Comparison of ENCODE assay signal across 9 cellular contexts in genomic region chr6:20319520-20320357, GRCh38.
A peak's percentile ranks its signal among the peaks of the same experiment; 100 is the strongest.
DNase-seq lines count a peak whose midpoint lies in the region; ATAC-seq, FAIRE-seq and TF ChIP-seq lines count a peak whose summit lies in the region.
"Had no signal": no experiment of that assay in that cellular context is flagged by ENCODE, and none has a peak within 500 bp of the region (broad histone marks: within the 10 kb centered on the region; RNA-seq: fewer than 3 reads in every experiment).

No MANE protein-coding gene starts in this region.

- no peaks in the 10 kb centered on the region for H3K27me3 ChIP-seq in neutrophil
- no peaks in the 10 kb centered on the region for H3K27me3 ChIP-seq in H7 (ENCODE audit: control insufficient read depth, insufficient read depth, low read length)
- no peaks in the 10 kb centered on the region for H3K27me3 ChIP-seq in prostate gland (replicated peaks; ENCODE audit: insufficient read depth)

- H3K27me3 Mint-ChIP-seq in activated T-helper 2 cell treated with anti-CD3 and anti-CD28 coated beads, Interferon-gamma antibody, Interleukin-2, Interleukin-4, amounts not matched to agents 10 μg/mL and 5 μg/mL and 100 μg/mL, durations not matched to agents 14 hours and 24 hours and 36 hours (ENCODE audit: low read depth) = peaks cover 18% of the 10 kb centered on the region

- H3K9me3 Mint-ChIP-seq in activated T-helper 2 cell treated with anti-CD3 and anti-CD28 coated beads, Interferon-gamma antibody, Interleukin-2, Interleukin-4, amounts not matched to agents 10 μg/mL and 5 μg/mL and 100 μg/mL, durations not matched to agents 14 hours and 24 hours and 36 hours = peaks cover 22% of the 10 kb centered on the region

- intact Hi-C loops in activated T-helper 2 cell treated with anti-CD3 and anti-CD28 coated beads, Interferon-gamma antibody, Interleukin-2, Interleukin-4, amounts not matched to agents 10 μg/mL and 5 μg/mL and 100 μg/mL, durations not matched to agents 14 hours and 24 hours and 36 hours (cut with micrococcal nuclease) = loop anchor here (1.0 to 5.0 kb wide), 3 partner anchors 17 to 82 kb away; partner anchors contain the start of gene E2F3
- intact Hi-C loops in prostate gland (cut with DNase I) = no loop called here

- peak; percentile 96 for FAIRE-seq in GM12892 (lab: Jason Lieb, UNC)
- FAIRE-seq: H1 had no signal

- H3K4me1 ChIP-seq in neutrophil (ENCODE audit: control insufficient read depth in 1 of 2, insufficient read depth in 1 of 2, low read depth in 1 of 2, low read length in 1 of 2) = peaks cover 0 to 7% of the 10 kb centered on the region in 2 experiments
- H3K4me1 ChIP-seq in prostate gland (replicated peaks) = no peaks in the 10 kb centered on the region

- TF ChIP-seq CTCF in neutrophil (IDR thresholded peaks at IDR 0.05) (no peak), prostate gland (IDR thresholded peaks at IDR 0.05) (no peak)

- H3K9me3 ChIP-seq in neutrophil = no peaks in the 10 kb centered on the region
- no peaks in the 10 kb centered on the region for H3K9me3 ChIP-seq in prostate gland

- peaks cover 20% of the 10 kb centered on the region for H3K4me1 Mint-ChIP-seq in activated T-helper 2 cell treated with anti-CD3 and anti-CD28 coated beads, Interferon-gamma antibody, Interleukin-2, Interleukin-4, amounts not matched to agents 10 μg/mL and 5 μg/mL and 100 μg/mL, durations not matched to agents 14 hours and 24 hours and 36 hours (ENCODE audit: low read depth)

- H3K36me3 ChIP-seq in neutrophil (no peaks in the 10 kb centered on the region), H7 (replicated peaks; ENCODE audit: control insufficient read depth, insufficient read depth, low read length) (no peaks in the 10 kb centered on the region), prostate gland (no peaks in the 10 kb centered on the region)

- H3K27ac Mint-ChIP-seq in activated T-helper 2 cell treated with anti-CD3 and anti-CD28 coated beads, Interferon-gamma antibody, Interleukin-2, Interleukin-4, amounts not matched to agents 10 μg/mL and 5 μg/mL and 100 μg/mL, durations not matched to agents 14 hours and 24 hours and 36 hours = peak overlapping the region; percentile 97

- TF ChIP-seq POLR2A in GM12892 (IDR thresholded peaks at IDR 0.05; ENCODE audit: low read depth, low read length) = peak; percentile 56; the same call in 1 of the 2 replicates
- TF ChIP-seq POLR2A in prostate gland (IDR thresholded peaks at IDR 0.05) = no peak

- ATAC-seq in HG02571 (IDR thresholded peaks at IDR 0.05; ENCODE audit: unreplicated experiment) = peak; percentile 98

- DNase-seq in GM12892 (ENCODE audit: insufficient read length) (peak; percentile 50), NOMO-1 treated with dmso at 0.1 percent for 144 hours (lab: John Stamatoyannopoulos, UW; ENCODE audit: unreplicated experiment) (peak; percentile 97), H7 (no peak), HuH-7 (ENCODE audit: low spot score) (no peak), prostate gland (ENCODE audit: low spot score) (no peak)
- DNase-seq in activated T-helper 2 cell treated with anti-CD3 and anti-CD28 coated beads, Interferon-gamma antibody, Interleukin-2, Interleukin-4, amounts not matched to agents 10 μg/mL and 5 μg/mL and 100 μg/mL, durations not matched to agents 14 hours and 24 hours and 36 hours (ENCODE audit: low spot score) = peak; percentile 76

- H3K4me3 ChIP-seq in neutrophil (ENCODE audit: low read depth in 1 of 2, low read length in 1 of 2) (peak overlapping the region in 1 of 2 experiments; percentile 46), H7 (ENCODE audit: insufficient read depth, low read depth, low read length) (no peak overlapping the region), prostate gland (no peak overlapping the region)

- peaks cover 7% of the 10 kb centered on the region for H3K36me3 Mint-ChIP-seq in activated T-helper 2 cell treated with anti-CD3 and anti-CD28 coated beads, Interferon-gamma antibody, Interleukin-2, Interleukin-4, amounts not matched to agents 10 μg/mL and 5 μg/mL and 100 μg/mL, durations not matched to agents 14 hours and 24 hours and 36 hours (ENCODE audit: low read depth)

- H3K27ac ChIP-seq in neutrophil (peak overlapping the region; percentile 38), prostate gland (no peak overlapping the region)

- H3K4me3 Mint-ChIP-seq in activated T-helper 2 cell treated with anti-CD3 and anti-CD28 coated beads, Interferon-gamma antibody, Interleukin-2, Interleukin-4, amounts not matched to agents 10 μg/mL and 5 μg/mL and 100 μg/mL, durations not matched to agents 14 hours and 24 hours and 36 hours (ENCODE audit: low read depth) = peak overlapping the region; percentile 81

- 79% methylated on average over 23 of the region's 23 CpGs for WGBS in prostate gland

Comparison
In these comparisons a context has a peak if more than half of its experiments do, and no peak if none do; other contexts are left out.
1. DNase-seq: peak in GM12892 (single experiment), NOMO-1 treated with dmso at 0.1 percent for 144 hours (single experiment) and activated T-helper 2 cell treated with anti-CD3 and anti-CD28 coated beads, Interferon-gamma antibody, Interleukin-2, Interleukin-4, amounts not matched to agents 10 μg/mL and 5 μg/mL and 100 μg/mL, durations not matched to agents 14 hours and 24 hours and 36 hours (single experiment); none in H7 (single experiment), HuH-7 (single experiment) and prostate gland (single experiment).